8 cellular contexts compared by ENCODE assay signal in the genomic region with DNA sequence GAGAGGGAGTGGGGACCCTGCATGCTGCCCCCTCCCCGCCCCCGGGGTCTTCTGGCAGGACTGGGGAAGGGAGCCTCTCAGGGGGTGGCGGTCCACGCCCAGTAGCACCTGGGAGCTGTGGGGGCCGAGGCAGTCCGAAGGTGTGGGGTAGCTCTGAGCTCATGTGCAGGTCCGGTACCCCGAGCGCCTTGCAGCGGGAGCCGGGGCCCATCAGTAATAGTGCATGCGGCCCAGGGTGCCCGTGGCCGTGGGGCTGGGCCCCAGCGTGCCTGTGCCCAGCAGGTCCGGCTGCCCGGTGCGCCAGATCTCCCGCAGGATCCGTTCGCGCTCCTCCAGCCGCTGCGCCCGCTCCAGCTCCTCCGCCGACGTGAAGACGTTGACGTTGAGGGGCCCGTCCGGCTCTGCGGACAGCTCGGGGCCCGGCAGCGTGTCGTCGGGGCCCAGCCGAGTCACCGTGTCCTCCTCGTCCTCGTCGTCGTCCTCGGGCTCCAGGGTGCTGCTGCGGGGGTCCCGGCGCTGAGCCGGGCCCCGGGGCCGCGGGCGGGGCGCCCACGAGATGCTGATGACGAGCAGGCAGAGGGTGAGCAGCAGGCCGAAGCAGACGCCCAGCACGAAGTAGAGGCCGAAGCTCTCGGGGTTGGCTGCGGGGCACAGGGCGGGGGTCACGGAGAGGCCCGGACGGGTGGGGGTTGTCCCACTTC. TPM values are rescaled to one million over a fixed set of nuclear protein-coding genes. Genes with fewer than 3 reads are reported as not detected.
DNase-seq lines count a peak whose midpoint lies in the region; ATAC-seq and TF ChIP-seq lines count a peak whose summit lies in the region.

No MANE protein-coding gene starts in this region.

- H3K27ac ChIP-seq in hepatocyte = peak overlapping the region; percentile 96

- no peaks in the 10 kb centered on the region for H3K27me3 ChIP-seq in hepatocyte

- POLR2A ChIA-PET in activated CD8-positive, alpha-beta T cell treated with anti-CD3 and anti-CD28 coated beads, Interleukin-2, amount 10 ng/mL, durations not matched to agents 7 days and 5 days (lab: Charles Lee) = interaction anchor here (0.6 to 1.9 kb wide), 6 partner anchors 9 to 377 kb away, joined by 3 to 11 read pairs (median 3); no protein-coding TSS in a partner anchor

- no peaks in the 10 kb centered on the region for H4K20me1 ChIP-seq in hepatocyte (ENCODE audit: insufficient read depth, poor library complexity, severe bottlenecking)

- no peaks in the 10 kb centered on the region for H3K9me3 ChIP-seq in hepatocyte (ENCODE audit: low read depth)

- H3K4me3 Mint-ChIP-seq in activated CD8-positive, alpha-beta T cell treated with anti-CD3 and anti-CD28 coated beads, Interleukin-2, amount 10 ng/mL, durations not matched to agents 7 days and 5 days = peak overlapping the region; percentile 77

- H2AFZ ChIP-seq in hepatocyte = no peak overlapping the region

- peaks cover 14% of the 10 kb centered on the region for H3K27me3 Mint-ChIP-seq in activated CD8-positive, alpha-beta T cell treated with anti-CD3 and anti-CD28 coated beads, Interleukin-2, amount 10 ng/mL, durations not matched to agents 7 days and 5 days (ENCODE audit: low read depth)

- no peaks in the 10 kb centered on the region for H3K36me3 ChIP-seq in hepatocyte (replicated peaks; ENCODE audit: insufficient read depth, low read depth)

- peaks cover 38% of the 10 kb centered on the region for H3K4me1 Mint-ChIP-seq in activated CD8-positive, alpha-beta T cell treated with anti-CD3 and anti-CD28 coated beads, Interleukin-2, amount 10 ng/mL, durations not matched to agents 7 days and 5 days (ENCODE audit: low read depth)

- CTCF ChIA-PET in activated CD8-positive, alpha-beta T cell treated with anti-CD3 and anti-CD28 coated beads, Interleukin-2, amount 10 ng/mL, durations not matched to agents 7 days and 5 days (lab: Charles Lee) = interaction anchor here (1.6 to 1.8 kb wide), 3 partner anchors 21 to 98 kb away, joined by 4 to 5 read pairs (median 5); no protein-coding TSS in a partner anchor

- no peak for ATAC-seq in activated CD8-positive, alpha-beta T cell treated with anti-CD3 and anti-CD28 coated beads, Interleukin-2, amount 10 ng/mL, durations not matched to agents 7 days and 5 days
- no peak for ATAC-seq in HG03469 (IDR thresholded peaks at IDR 0.05; ENCODE audit: unreplicated experiment)
- ATAC-seq in GM18517 (IDR thresholded peaks at IDR 0.05; ENCODE audit: unreplicated experiment) = no peak

- H3K4me2 ChIP-seq in hepatocyte = peak overlapping the region; percentile 98

- H3K9me3 Mint-ChIP-seq in activated CD8-positive, alpha-beta T cell treated with anti-CD3 and anti-CD28 coated beads, Interleukin-2, amount 10 ng/mL, durations not matched to agents 7 days and 5 days (ENCODE audit: insufficient read depth) = no peaks in the 10 kb centered on the region

- 36% methylated on average over 51 of the region's 66 CpGs for WGBS in hepatocyte (ENCODE audit: low lambda C conversion rate, missing lambda C conversion rate)

- H3K4me1 ChIP-seq in hepatocyte (ENCODE audit: insufficient read depth) = peaks cover 45% of the 10 kb centered on the region

- DNase-seq in ELR (ENCODE audit: low read depth) (peak; percentile 61), hepatocyte (ENCODE audit: low spot score) (no peak), skeletal muscle cell (ENCODE audit: low read depth) (no peak), NCI-H187 treated with DMSO at 0.1 percent for 48 hours (lab: John Stamatoyannopoulos, UW) (no peak)
- no peak for DNase-seq in activated CD8-positive, alpha-beta T cell treated with anti-CD3 and anti-CD28 coated beads, Interleukin-2, amount 10 ng/mL, durations not matched to agents 7 days and 5 days
- DNase-seq in stimulated activated CD4-positive, alpha-beta T cell treated with anti-CD3 and anti-CD28 coated beads, Interleukin-2, amount 100 ng/mL, for 48 hours = no peak

- H3K4me3 ChIP-seq in hepatocyte (peak overlapping the region; percentile 93), skeletal muscle cell (ENCODE audit: low read depth, low read length) (peak overlapping the region; percentile 79)

- H3K36me3 Mint-ChIP-seq in activated CD8-positive, alpha-beta T cell treated with anti-CD3 and anti-CD28 coated beads, Interleukin-2, amount 10 ng/mL, durations not matched to agents 7 days and 5 days (ENCODE audit: low read depth) = peaks cover 11% of the 10 kb centered on the region

- no peak for TF ChIP-seq CTCF in hepatocyte (IDR thresholded peaks at IDR 0.05; ENCODE audit: poor library complexity)

- H3K9me2 ChIP-seq in hepatocyte (replicated peaks; ENCODE audit: insufficient read depth) = no peaks in the 10 kb centered on the region

- peak overlapping the region; percentile 74 for H3K27ac Mint-ChIP-seq in activated CD8-positive, alpha-beta T cell treated with anti-CD3 and anti-CD28 coated beads, Interleukin-2, amount 10 ng/mL, durations not matched to agents 7 days and 5 days

- peaks cover 12% of the 10 kb centered on the region for H3K79me2 ChIP-seq in hepatocyte

RNA-seq across cellular contexts. Expression of a gene that starts 1.2 kb away (rescaled TPM):
- total RNA-seq in activated CD8-positive, alpha-beta T cell treated with anti-CD3 and anti-CD28 coated beads, Interleukin-2, amount 10 ng/mL, durations not matched to agents 7 days and 5 days = 10 to 100 TPM; 12.3 to 13.3 TPM
- 67.2 and 82.2 TPM in 2 replicates for total RNA-seq in hepatocyte
- polyA plus RNA-seq in hepatocyte = 67.1 and 68.7 TPM in 2 replicates

RNA-seq across cellular contexts. Expression of a gene that starts 16.1 kb away (rescaled TPM):
- 10 to 100 TPM; 14.6 to 15.3 TPM for total RNA-seq in activated CD8-positive, alpha-beta T cell treated with anti-CD3 and anti-CD28 coated beads, Interleukin-2, amount 10 ng/mL, durations not matched to agents 7 days and 5 days
- 2.9 and 4.6 TPM in 2 replicates for total RNA-seq in hepatocyte
- 2.6 and 4.7 TPM in 2 replicates for polyA plus RNA-seq in hepatocyte
